16 cellular contexts compared by ENCODE assay signal in the genomic region with DNA sequence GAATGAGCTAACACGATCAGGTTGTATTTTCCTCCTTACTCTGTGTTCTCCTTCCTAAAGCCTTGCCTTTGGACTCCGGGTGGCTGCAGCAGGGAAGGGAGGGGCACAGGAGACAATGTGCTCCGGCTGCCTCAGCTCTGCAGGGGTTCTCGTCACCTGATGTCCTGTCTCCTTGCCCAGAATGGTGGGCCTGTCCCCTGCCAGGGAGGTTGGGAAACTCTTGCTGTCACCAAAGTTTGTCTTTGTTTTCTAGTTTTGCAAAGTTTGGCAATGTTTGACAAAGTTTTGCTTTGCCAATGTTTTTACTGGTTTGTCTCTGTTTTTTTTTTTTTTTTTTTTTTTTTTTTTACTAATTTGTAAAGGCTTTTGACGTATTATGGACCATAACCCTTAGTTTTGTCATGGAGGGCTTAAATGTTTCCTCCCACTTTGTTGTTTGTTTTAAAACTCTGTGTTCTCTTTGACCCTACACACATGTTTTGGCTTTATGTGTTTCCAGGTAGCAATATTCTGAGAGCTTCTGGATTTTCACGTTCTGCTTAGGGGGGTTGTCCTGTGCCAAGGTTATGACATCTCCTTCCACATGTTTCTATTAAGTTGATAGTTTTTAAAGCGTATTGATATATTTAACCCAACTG.
"Had no signal": no experiment of that assay in that cellular context is flagged by ENCODE, and none has a peak within 500 bp of the region (broad histone marks: within the 10 kb centered on the region; RNA-seq: fewer than 3 reads in every experiment).

No MANE protein-coding gene starts in this region.

- ATAC-seq: left colon; natural killer cell treated with Interleukin-12 subunit alpha and Interleukin-12 subunit beta and Interleukin-15 and Interleukin-18, amount 100 ng/mL, for 72 hours had no signal

- H3K27ac ChIP-seq: epithelial cell of prostate, right atrium auricular region had no signal

- H3K9me3 ChIP-seq: heart right ventricle, right atrium auricular region had no signal

- H3K4me1 ChIP-seq: right atrium auricular region had no signal

- H3K4me3 ChIP-seq: heart right ventricle, right atrium auricular region, smooth muscle cell had no signal

- H3K4me2 ChIP-seq: smooth muscle cell had no signal

- DNase-seq: activated CD4-positive, CD25-positive, alpha-beta regulatory T cell treated with anti-CD3 and anti-CD28 coated beads, Interleukin-2, amount 50 U/mL, for 72 hours; activated naive CD4-positive, alpha-beta T cell; activated naive CD8-positive, alpha-beta T cell treated with anti-CD3 and anti-CD28 coated beads, Interleukin-2, amount 10 ng/mL, durations not matched to agents 7 days and 5 days; activated T-cell treated with anti-CD3 and anti-CD28 coated beads for 4 hours; cortex of kidney; effector memory CD4-positive, alpha-beta T cell; heart right ventricle; left colon; mammary epithelial cell; SW 1271 had no signal

- H3K27me3 ChIP-seq: heart right ventricle, right atrium auricular region had no signal

- FAIRE-seq: frontal cortex, islet of Langerhans had no signal

- H3K36me3 ChIP-seq: heart right ventricle, right atrium auricular region had no signal
